Comparison of ENCODE assay signal across 24 cellular contexts in genomic region chr14:31244626-31245025, GRCh38. TPM values are rescaled to one million over a fixed set of nuclear protein-coding genes. Genes with fewer than 3 reads are reported as not detected.
DNase-seq lines count a peak whose midpoint lies in the region; ATAC-seq, FAIRE-seq and TF ChIP-seq lines count a peak whose summit lies in the region.
"Had no signal": no experiment of that assay in that cellular context is flagged by ENCODE, and none has a peak within 500 bp of the region (broad histone marks: within the 10 kb centered on the region; RNA-seq: fewer than 3 reads in every experiment).

No MANE protein-coding gene starts in this region.

- no peak overlapping the region for H2BK5ac ChIP-seq in H1 (ENCODE audit: low read depth, low read length)

- 83% methylated on average over 3 of the region's 3 CpGs for WGBS in HUES64
- 68% methylated on average over 3 of the region's 3 CpGs; no CpG with 5 or more reads in 1 of the 2 experiments for WGBS in H1 (ENCODE audit: extremely low coverage in 1 of 2, insufficient coverage in 1 of 2, insufficient read length in 1 of 2, insufficient replicate concordance in 2 of 2, low coverage in 1 of 2, low lambda C conversion rate in 2 of 2, missing lambda C conversion rate in 1 of 2), 2 experiments
- 73% methylated on average over 3 of the region's 3 CpGs for WGBS in urinary bladder
- WGBS in psoas muscle, 3 donors = 75 to 84% (median 79%) methylated on average over 3 of the region's 3 CpGs

- no peaks in the 10 kb centered on the region for H3K79me2 ChIP-seq in H1 (ENCODE audit: control insufficient read depth in 1 of 2, insufficient read depth in 2 of 2, low read length in 2 of 2)

- CTCF ChIA-PET in H1 (lab: Charles Lee; ENCODE audit: partially characterized antibody) = interaction anchor here (0.8 to 1.0 kb wide), 2 partner anchors 42 to 81 kb away, joined by 3 read pairs; no protein-coding TSS in a partner anchor
- CTCF ChIA-PET in A673 (lab: Charles Lee) = no interaction called here

- no TSS peak for BruUV-seq in A673 (replicated peaks; lab: Mats Ljungman, UMichigan)

- no peak for DNase-seq in H1 (ENCODE audit: low read depth in 1 of 2, low spot score in 2 of 2)
- DNase-seq in left lung = no peak
- no peak for DNase-seq in psoas muscle
- DNase-seq in A673 (ENCODE audit: low spot score) = no peak
- DNase-seq: activated CD8-positive, alpha-beta T cell treated with anti-CD3 and anti-CD28 coated beads, Interleukin-2, amount 10 ng/mL, durations not matched to agents 7 days and 5 days; C1 segment of cervical spinal cord; cortex of kidney; effector memory CD8-positive, alpha-beta T cell; gastrocnemius medialis; HFFc6; left ventricle myocardium superior; naive thymus-derived CD4-positive, alpha-beta T cell; NCI-H1105 treated with DMSO at 0.1 percent for 48 hours; NCI-H2029; NCI-H345; stimulated activated CD8-positive, alpha-beta memory T cell treated with anti-CD3 and anti-CD28 coated beads, Interleukin-4, amount 100 ng/mL, for 48 hours had no signal

- H3K9ac ChIP-seq in HUES64 (ENCODE audit: low read depth, low read length) (no peak overlapping the region), H1 (replicated peaks in 1 of 4; ENCODE audit: extremely low read depth in 1 of 4, low read depth in 3 of 4, low read length in 3 of 4) (no peak overlapping the region)

- H3K18ac ChIP-seq in H1 (ENCODE audit: extremely low read depth, low read length) = peak overlapping the region; percentile 27; the same call in 1 of the 2 replicates

- H3K9me3 ChIP-seq in HUES64 (ENCODE audit: insufficient read depth, low read depth, low read length) = no peaks in the 10 kb centered on the region
- no peaks in the 10 kb centered on the region for H3K9me3 ChIP-seq in H1 (ENCODE audit: insufficient read depth in 2 of 2, low read depth in 1 of 2, low read length in 1 of 2)
- H3K9me3 ChIP-seq in left lung = no peaks in the 10 kb centered on the region
- H3K9me3 ChIP-seq in psoas muscle = no peaks in the 10 kb centered on the region
- no peaks in the 10 kb centered on the region for H3K9me3 ChIP-seq in A673 (ENCODE audit: low read depth, low read length, poor library complexity, severe bottlenecking)
- H3K9me3 ChIP-seq: ascending aorta, esophagus muscularis mucosa, gastrocnemius medialis had no signal

- no peak overlapping the region for H3K56ac ChIP-seq in H1 (replicated peaks; ENCODE audit: insufficient read length, low read depth, low read length)

- FAIRE-seq in H1 (lab: Jason Lieb, UNC) = no peak
- FAIRE-seq: small intestine had no signal

- H3K27me3 ChIP-seq in HUES64 (ENCODE audit: insufficient read depth, low read length) (no peaks in the 10 kb centered on the region), H1 (replicated peaks in 1 of 4; ENCODE audit: control insufficient read depth in 3 of 4, extremely low read depth in 1 of 4, insufficient read depth in 3 of 4, low read length in 3 of 4) (no peaks in the 10 kb centered on the region), left lung (no peaks in the 10 kb centered on the region), psoas muscle (ENCODE audit: insufficient read depth in 3 of 3, low read length in 2 of 3) (no peaks in the 10 kb centered on the region), A673 (replicated peaks; ENCODE audit: insufficient read depth, low read depth, low read length, poor library complexity) (no peaks in the 10 kb centered on the region)
- H3K27me3 ChIP-seq: ascending aorta, esophagus muscularis mucosa, gastrocnemius medialis had no signal

- no peak overlapping the region for H4K5ac ChIP-seq in H1 (ENCODE audit: insufficient read length, low read depth, low read length)

- H3K14ac ChIP-seq in H1 (ENCODE audit: insufficient read length) = no peak overlapping the region

- H3K4ac ChIP-seq in H1 (replicated peaks; ENCODE audit: insufficient read length, low read depth, low read length) = no peak overlapping the region

- ATAC-seq in left lung (no peak), HG03565 (IDR thresholded peaks at IDR 0.05; ENCODE audit: unreplicated experiment) (no peak), psoas muscle (no peak)
- ATAC-seq: activated CD8-positive, alpha-beta T cell treated with anti-CD3 and anti-CD28 coated beads, Interleukin-2, amount 10 ng/mL, durations not matched to agents 7 days and 5 days; effector memory CD8-positive, alpha-beta T cell; gastrocnemius medialis; left ventricle myocardium superior; naive thymus-derived CD4-positive, alpha-beta T cell had no signal

- H2BK120ac ChIP-seq in H1 (replicated peaks; ENCODE audit: low read depth, low read length) = no peak overlapping the region

- H2BK20ac ChIP-seq in H1 (ENCODE audit: low read length) = no peak overlapping the region

- TF ChIP-seq EP300 in H1 (IDR thresholded peaks at IDR 0.05; ENCODE audit: borderline replicate concordance in 1 of 2, low read depth in 2 of 2, low read length in 2 of 2) = no peak

- no peak overlapping the region for H2AK5ac ChIP-seq in H1 (ENCODE audit: low read depth, low read length)

- H4K91ac ChIP-seq in H1 (replicated peaks; ENCODE audit: insufficient read length, low read length) = no peak overlapping the region

- no peak overlapping the region for H3K4me3 ChIP-seq in HUES64 (ENCODE audit: low read length)
- no peak overlapping the region for H3K4me3 ChIP-seq in H1 (ENCODE audit: extremely low read depth in 1 of 4, insufficient read depth in 2 of 4, low read depth in 3 of 4, low read length in 4 of 4)
- H3K4me3 ChIP-seq in left lung = no peak overlapping the region
- no peak overlapping the region for H3K4me3 ChIP-seq in urinary bladder (ENCODE audit: low read depth, low read length)
- no peak overlapping the region for H3K4me3 ChIP-seq in psoas muscle
- H3K4me3 ChIP-seq in A673 (ENCODE audit: low read depth, low read length, poor library complexity, severe bottlenecking) = no peak overlapping the region
- H3K4me3 ChIP-seq: ascending aorta, esophagus muscularis mucosa, gastrocnemius medialis, SK-N-MC had no signal

- POLR2A ChIA-PET in H1 (lab: Charles Lee; ENCODE audit: partially characterized antibody) (no interaction called here), A673 (lab: Charles Lee; ENCODE audit: low non-redundant PET) (no interaction called here)

- H3K36me3 ChIP-seq in HUES64 (ENCODE audit: insufficient read depth, low read length) = no peaks in the 10 kb centered on the region
- no peaks in the 10 kb centered on the region for H3K36me3 ChIP-seq in H1 (ENCODE audit: control insufficient read depth in 2 of 4, insufficient read depth in 4 of 4, low read length in 3 of 4)
- H3K36me3 ChIP-seq in left lung = no peaks in the 10 kb centered on the region
- no peaks in the 10 kb centered on the region for H3K36me3 ChIP-seq in urinary bladder (ENCODE audit: insufficient read depth)
- no peaks in the 10 kb centered on the region for H3K36me3 ChIP-seq in psoas muscle (ENCODE audit: insufficient read depth in 1 of 2, low read depth in 1 of 2)
- H3K36me3 ChIP-seq in A673 (ENCODE audit: insufficient read depth, low read length, poor library complexity, severe bottlenecking) = no peaks in the 10 kb centered on the region
- H3K36me3 ChIP-seq: ascending aorta, esophagus muscularis mucosa, gastrocnemius medialis had no signal

- no peaks in the 10 kb centered on the region for H3K23me2 ChIP-seq in H1 (ENCODE audit: low read depth, low read length)

- H3K27ac ChIP-seq in HUES64 (ENCODE audit: low read depth, low read length) (peak overlapping the region; percentile 56; the same call in 1 of the 2 replicates), H1 (ENCODE audit: low read depth, low read length) (no peak overlapping the region), left lung (peak overlapping the region; percentile 23 to 39), urinary bladder (ENCODE audit: low read depth) (peak overlapping the region; percentile 74), psoas muscle (no peak overlapping the region), A673 (ENCODE audit: low read depth, low read length, poor library complexity, severe bottlenecking) (no peak overlapping the region)
- H3K27ac ChIP-seq: ascending aorta, esophagus muscularis mucosa, gastrocnemius medialis, RWPE1, SK-N-MC had no signal

- H3K79me1 ChIP-seq in H1 (ENCODE audit: low read depth, low read length) = no peaks in the 10 kb centered on the region

- no peak overlapping the region for H3K4me2 ChIP-seq in H1 (ENCODE audit: insufficient read depth in 1 of 2, low read depth in 2 of 2, low read length in 2 of 2)

- H2BK12ac ChIP-seq in H1 (ENCODE audit: low read depth, low read length) = no peak overlapping the region

- H3K4me1 ChIP-seq in HUES64 (ENCODE audit: insufficient read depth, low read length) (peaks cover 5% of the 10 kb centered on the region), H1 (replicated peaks in 1 of 4; ENCODE audit: control insufficient read depth in 3 of 4, insufficient read depth in 4 of 4, low read length in 3 of 4) (peaks cover 0 to 4% (median 0%) of the 10 kb centered on the region in 4 experiments; a peak in 1 of 7 replicates), left lung (no peaks in the 10 kb centered on the region), urinary bladder (ENCODE audit: insufficient read depth) (no peaks in the 10 kb centered on the region), psoas muscle (no peaks in the 10 kb centered on the region), A673 (ENCODE audit: insufficient read depth, low read length, poor library complexity, severe bottlenecking) (no peaks in the 10 kb centered on the region)
- H3K4me1 ChIP-seq: gastrocnemius medialis had no signal

- H2AFZ ChIP-seq in H1 (ENCODE audit: low read length) = no peak overlapping the region

- H4K20me1 ChIP-seq in H1 (replicated peaks in 1 of 2; ENCODE audit: control insufficient read depth in 1 of 2, insufficient read depth in 2 of 2, low read length in 2 of 2) = no peaks in the 10 kb centered on the region

- no peak overlapping the region for H3K23ac ChIP-seq in H1 (ENCODE audit: insufficient read length)

- TF ChIP-seq CTCF in H1 (IDR thresholded peaks at IDR 0.05; ENCODE audit: control extremely low read depth in 1 of 3, insufficient read depth in 1 of 3, low read depth in 1 of 3, low read length in 3 of 3) (no peak), left lung (IDR thresholded peaks at IDR 0.05) (no peak), psoas muscle (IDR thresholded peaks at IDR 0.05) (no peak), A673 (conservative IDR thresholded peaks at IDR 0.05; ENCODE audit: low read depth, low read length) (no peak)

- H2BK15ac ChIP-seq in H1 (ENCODE audit: low read length) = no peak overlapping the region

- intact Hi-C loops in left lung (cut with DNase I) = no loop called here
- intact Hi-C loops in psoas muscle (cut with DNase I) = no loop called here
- intact Hi-C loops in A673 (cut with micrococcal nuclease; ENCODE audit: unreplicated experiment) = no loop called here

- no peak for TF ChIP-seq RAD21 in H1 (IDR thresholded peaks at IDR 0.05 in 1 of 2, conservative IDR thresholded peaks at IDR 0.05 in 1 of 2; ENCODE audit: low read depth in 2 of 2, low read length in 2 of 2)

- no peak for TF ChIP-seq POLR2A in H1 (IDR thresholded peaks at IDR 0.05; ENCODE audit: control extremely low read depth in 1 of 2, low read depth in 2 of 2, low read length in 2 of 2)

- H4K8ac ChIP-seq in H1 (ENCODE audit: extremely low read depth, insufficient read depth, low read length) = no peak overlapping the region

RNA-seq across cellular contexts. Expression of gene HECTD1, which starts 37.0 kb away (rescaled TPM):
- 52.8 TPM for polyA plus RNA-seq in HUES64 (2013, experiment 1 of 2)
- 47.6 TPM for polyA plus RNA-seq in HUES64 (2013, experiment 2 of 2)
- 105 and 110 TPM in 2 replicates for total RNA-seq in H1 (2021; fragmentation: NEBNext Ultra II Directional; extraction: Animal tissue kit (Norgen Biotek cat#: 25700))
- polyA plus RNA-seq in H1 (2011; rRNA removed) = 28.4 and 44.7 TPM in 2 replicates
- 45.2 TPM for polyA plus RNA-seq in H1 (2011; cell fraction: cytosol; rRNA removed)
- 66.7 TPM for polyA plus RNA-seq in H1 (2011; cell fraction: nucleus; rRNA removed)
- 40.4 to 57.9 TPM (median 52.3 TPM) in 4 replicates for polyA plus RNA-seq in H1 (2012, experiment 1 of 2)
- polyA plus RNA-seq in H1 (2012, experiment 2 of 2) = 3.0 TPM
- polyA plus RNA-seq in H1 (2013, experiment 1 of 2) = 48.3 TPM
- polyA plus RNA-seq in H1 (2013, experiment 2 of 2) = 49.3 TPM
- polyA minus RNA-seq in H1 (2011; rRNA and poly(A)+ RNA removed) = 224 and 290 TPM in 2 replicates
- 72.8 TPM for polyA minus RNA-seq in H1 (2011; cell fraction: cytosol; rRNA and poly(A)+ RNA removed)
- 179 TPM for polyA minus RNA-seq in H1 (2011; cell fraction: nucleus; rRNA and poly(A)+ RNA removed)
- total RNA-seq in left lung = 100 to 1,000 TPM; 160 to 165 TPM
- 364 TPM for total RNA-seq in urinary bladder
- polyA plus RNA-seq in urinary bladder = 66.8 TPM
- total RNA-seq in psoas muscle = 100 to 1,000 TPM; 189 to 405 (median 301) TPM
- polyA plus RNA-seq in psoas muscle = 100 to 1,000 TPM; 151 to 217 (median 188) TPM
- 138 and 156 TPM in 2 replicates for total RNA-seq in A673 (2021)

Comparison
In these comparisons a context has a peak if more than half of its experiments do, and no peak if none do; other contexts are left out.
1. H3K27ac ChIP-seq: peak in HUES64 (single experiment), left lung (2 of 2) and urinary bladder (single experiment); none in H1 (single experiment), psoas muscle (single experiment) and A673 (single experiment).